In the genomic region with DNA sequence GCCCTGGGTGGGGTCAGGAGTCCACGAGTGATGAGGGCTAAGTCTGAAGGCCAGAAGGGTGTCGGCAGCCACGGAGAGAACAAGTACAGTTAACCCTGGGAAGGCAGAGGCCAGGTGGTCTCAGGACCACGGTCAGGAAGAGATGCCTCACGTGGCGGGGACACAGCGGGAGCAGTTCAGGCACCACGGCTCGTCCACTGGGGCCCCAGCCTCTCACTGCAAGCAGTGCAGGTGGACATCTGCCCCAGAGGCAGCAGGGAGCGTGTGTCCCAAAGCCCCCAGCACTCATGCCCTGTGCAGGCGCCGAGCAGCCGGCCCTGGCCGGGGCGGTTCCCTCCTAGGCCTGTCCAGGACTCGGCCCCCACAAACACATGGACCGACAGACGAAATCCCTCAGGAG, we compare ENCODE assay signal across 19 cellular contexts.
"Had no signal": no experiment of that assay in that cellular context is flagged by ENCODE, and none has a peak within 500 bp of the region (broad histone marks: within the 10 kb centered on the region; RNA-seq: fewer than 3 reads in every experiment).

No MANE protein-coding gene starts in this region.

- H3K9me3 ChIP-seq: body of pancreas, ovary, right lobe of liver had no signal

- H3K4me3 Mint-ChIP-seq: activated naive CD8-positive, alpha-beta T cell treated with anti-CD3 and anti-CD28 coated beads, Interleukin-2, amount 10 ng/mL, durations not matched to agents 7 days and 5 days; stimulated activated memory B cell treated with anti-CD40 and anti-IgM and Interleukin-4, amounts not matched to agents 10 μg/mL and 1 μg/mL and 100 μg/mL, for 72 hours; T-cell had no signal

- H3K27ac ChIP-seq: body of pancreas, epithelial cell of prostate, ovary, right lobe of liver had no signal

- H3K27ac Mint-ChIP-seq: activated naive CD8-positive, alpha-beta T cell treated with anti-CD3 and anti-CD28 coated beads, Interleukin-2, amount 10 ng/mL, durations not matched to agents 7 days and 5 days; stimulated activated memory B cell treated with anti-CD40 and anti-IgM and Interleukin-4, amounts not matched to agents 10 μg/mL and 1 μg/mL and 100 μg/mL, for 72 hours had no signal

- H3K36me3 ChIP-seq: ovary, right lobe of liver had no signal

- ATAC-seq: body of pancreas; right lobe of liver; SK-N-SH treated with all-trans-retinoic acid at 6 μM for 48 hours; stimulated activated memory B cell treated with anti-CD40 and anti-IgM and Interleukin-4, amounts not matched to agents 10 μg/mL and 1 μg/mL and 100 μg/mL, for 72 hours; T-cell had no signal

- H3K27me3 Mint-ChIP-seq: activated naive CD8-positive, alpha-beta T cell treated with anti-CD3 and anti-CD28 coated beads, Interleukin-2, amount 10 ng/mL, durations not matched to agents 7 days and 5 days; stimulated activated memory B cell treated with anti-CD40 and anti-IgM and Interleukin-4, amounts not matched to agents 10 μg/mL and 1 μg/mL and 100 μg/mL, for 72 hours; T-cell had no signal

- H3K9me3 Mint-ChIP-seq: activated naive CD8-positive, alpha-beta T cell treated with anti-CD3 and anti-CD28 coated beads, Interleukin-2, amount 10 ng/mL, durations not matched to agents 7 days and 5 days; stimulated activated memory B cell treated with anti-CD40 and anti-IgM and Interleukin-4, amounts not matched to agents 10 μg/mL and 1 μg/mL and 100 μg/mL, for 72 hours; T-cell had no signal

- DNase-seq: activated CD4-positive, alpha-beta T cell treated with anti-CD3 and anti-CD28 coated beads, Interleukin-2, amount 50 U/mL, for 4 hours; activated CD4-positive, CD25-positive, alpha-beta regulatory T cell treated with anti-CD3 and anti-CD28 coated beads, Interleukin-2, amount 50 U/mL, for 72 hours; activated gamma-delta T cell; activated naive CD8-positive, alpha-beta T cell treated with anti-CD3 and anti-CD28 coated beads, Interleukin-2, amount 10 ng/mL, durations not matched to agents 7 days and 5 days; activated T-cell treated with anti-CD3 and anti-CD28 coated beads, Interleukin-2, amount 50 U/mL, for 48 hours; amygdala; body of pancreas; foreskin fibroblast; SIG-M5; stimulated activated CD4-positive, alpha-beta T cell treated with anti-CD3 and anti-CD28 coated beads, Interleukin-4, amount 100 ng/mL, for 1 hour had no signal

- H3K27me3 ChIP-seq: body of pancreas, dorsolateral prefrontal cortex, ovary, right lobe of liver had no signal

- H3K4me3 ChIP-seq: body of pancreas, lung, ovary, right lobe of liver, smooth muscle cell had no signal
